In the genomic region with DNA sequence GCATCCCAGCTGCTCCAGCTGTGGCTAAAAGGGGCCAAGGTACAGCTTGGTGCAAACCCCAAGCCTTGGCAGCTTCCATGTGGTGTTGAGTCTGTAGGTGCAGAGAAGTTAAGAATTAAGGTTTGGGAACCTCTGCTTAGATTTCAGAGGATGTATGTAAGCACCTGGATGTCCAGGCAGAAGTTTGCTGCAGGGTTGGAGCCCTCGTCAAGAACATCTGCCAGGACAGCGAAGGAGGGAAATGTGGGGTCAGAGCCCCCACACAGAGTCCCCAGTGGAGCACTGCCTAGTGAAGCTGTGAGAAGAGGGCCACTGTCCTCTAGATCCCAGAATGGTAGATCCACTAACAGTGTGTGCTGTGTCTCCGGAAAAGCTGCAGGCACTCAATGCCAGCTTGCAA, we compare ENCODE assay signal across 23 cellular contexts.
"Had no signal": no experiment of that assay in that cellular context is flagged by ENCODE, and none has a peak within 500 bp of the region (broad histone marks: within the 10 kb centered on the region; RNA-seq: fewer than 3 reads in every experiment).

No MANE protein-coding gene starts in this region.

- H3K27ac ChIP-seq: ovary, prostate gland, testis, uterus had no signal

- DNase-seq: activated CD4-positive, alpha-beta T cell treated with anti-CD3 and anti-CD28 coated beads for 1 hour; activated CD4-positive, alpha-beta T cell treated with anti-CD3 and anti-CD28 coated beads, Interleukin-2, amount 50 U/mL, for 1 hour; activated CD8-positive, alpha-beta memory T cell treated with anti-CD3 and anti-CD28 coated beads, Interleukin-2, amount 50 U/mL, for 48 hours; activated effector memory CD4-positive, alpha-beta T cell treated with Interleukin-2 at 50 U/mL for 16 hours; activated T-cell treated with anti-CD3 and anti-CD28 coated beads, Interleukin-2, amount 50 U/mL, for 4 hours; anterior cingulate cortex; effector CD4-positive, alpha-beta T cell; foreskin fibroblast; left ventricle myocardium superior; mammary epithelial cell; midbrain; natural killer cell; ovary; stimulated activated CD4-positive, alpha-beta T cell treated with anti-CD3 and anti-CD28 coated beads, Interleukin-4, amount 100 ng/mL, for 1 hour; stimulated activated naive CD4-positive, alpha-beta T cell; testis; trophoblast cell; uterus had no signal

- H3K36me3 ChIP-seq: ovary, prostate gland, uterus had no signal

- ATAC-seq: activated T-cell treated with anti-CD3 and anti-CD28 coated beads, Interleukin-2, amount 50 U/mL, for 4 hours; left ventricle myocardium superior had no signal

- FAIRE-seq: endometrium had no signal

- H3K4me3 ChIP-seq: ovary, prostate gland, testis, uterus had no signal

- H3K27me3 ChIP-seq: ovary, testis, uterus had no signal

- H3K4me1 ChIP-seq: prostate gland, testis, uterus had no signal

- H3K27ac Mint-ChIP-seq: activated naive CD4-positive, alpha-beta T cell treated with anti-CD3 and anti-CD28 coated beads, Interleukin-2, amount 50 U/mL, for 24 hours; brain; dendritic cell treated with granulocyte-macrophage colony-stimulating factor and Interleukin-4, amounts not matched to agents 40 ng/mL and 50 ng/mL, for 4 days; natural killer cell had no signal

- H3K4me1 Mint-ChIP-seq: brain had no signal

- H3K27me3 Mint-ChIP-seq: activated naive CD4-positive, alpha-beta T cell treated with anti-CD3 and anti-CD28 coated beads, Interleukin-2, amount 50 U/mL, for 24 hours; brain; dendritic cell treated with granulocyte-macrophage colony-stimulating factor and Interleukin-4, amounts not matched to agents 40 ng/mL and 50 ng/mL, for 4 days had no signal

- H3K9me3 ChIP-seq: prostate gland, testis, uterus had no signal

- H3K4me3 Mint-ChIP-seq: activated naive CD4-positive, alpha-beta T cell treated with anti-CD3 and anti-CD28 coated beads, Interleukin-2, amount 50 U/mL, for 24 hours; activated T-cell treated with anti-CD3 and anti-CD28 coated beads, Interleukin-2, amount 50 U/mL, for 4 hours; brain; dendritic cell treated with granulocyte-macrophage colony-stimulating factor and Interleukin-4, amounts not matched to agents 40 ng/mL and 50 ng/mL, for 4 days; natural killer cell had no signal
